1 cellular context compared by ENCODE assay signal in the genomic region with DNA sequence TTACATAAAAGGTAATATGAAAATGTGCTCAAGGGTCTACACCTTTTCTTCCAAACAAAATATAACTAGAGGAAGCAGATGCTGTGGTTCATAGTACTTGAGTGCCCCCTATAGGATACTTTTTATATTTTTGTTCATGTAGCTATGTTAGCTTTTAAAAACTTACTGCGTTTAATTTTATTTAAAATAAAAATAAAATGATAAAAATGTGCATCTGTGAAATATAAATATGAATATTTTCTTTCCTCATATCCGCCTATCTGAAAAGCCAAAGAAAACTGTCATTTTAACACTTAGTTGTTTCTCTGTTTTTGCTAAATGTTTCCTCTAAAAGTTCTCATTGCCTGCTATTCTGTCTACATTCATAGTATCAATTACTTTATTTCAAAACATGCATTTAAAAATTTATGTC.
TF ChIP-seq lines count a peak whose summit lies in the region.

No MANE protein-coding gene starts in this region.

TF ChIP-seq in K562, 482 proteins besides CTCF, POLR2A, EP300 and RAD21 (continued from another document):
- TF ChIP-seq NR4A1 (CRISPR knock-in tag; IDR thresholded peaks at IDR 0.05) (no peak), NR4A1 (tag; IDR thresholded peaks at IDR 0.05) (no peak), HNRNPLL (IDR thresholded peaks at IDR 0.05; ENCODE audit: low read depth, low read length, poor library complexity, severe bottlenecking) (no peak), RBBP5 (IDR thresholded peaks at IDR 0.05; ENCODE audit: borderline replicate concordance, insufficient read depth, low read length, poor library complexity, severe bottlenecking) (no peak), TFAM (CRISPR knock-in tag; conservative IDR thresholded peaks at IDR 0.05) (no peak)
